ENCODE assay signal across 8 cellular contexts in the genomic region with DNA sequence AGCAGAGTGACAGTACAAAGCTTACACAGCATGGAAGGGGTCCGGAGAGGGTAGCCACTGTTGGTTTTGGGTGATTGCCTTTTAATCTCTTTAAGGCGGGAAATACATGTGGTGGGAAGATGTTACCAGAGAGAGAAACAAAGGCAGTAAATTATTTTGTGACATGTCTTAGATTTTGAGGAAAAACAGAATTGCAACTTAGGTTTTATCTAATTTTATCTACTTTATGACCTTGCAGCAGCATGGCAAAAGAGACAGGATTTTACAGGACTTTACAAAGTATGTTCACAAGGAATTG. TPM values are rescaled to one million over a fixed set of nuclear protein-coding genes. Genes with fewer than 3 reads are reported as not detected.
A peak's percentile ranks its signal among the peaks of the same experiment; 100 is the strongest.
DNase-seq lines count a peak whose midpoint lies in the region; ATAC-seq and TF ChIP-seq lines count a peak whose summit lies in the region.

No MANE protein-coding gene starts in this region.

- H3K27me3 Mint-ChIP-seq in CD4-positive, alpha-beta T cell: no peaks in the 10 kb centered on the region

- no peak for TF ChIP-seq CTCF in CD4-positive, alpha-beta T cell (IDR thresholded peaks at IDR 0.05)
- TF ChIP-seq CTCF in Peyer's patch (IDR thresholded peaks at IDR 0.05) (no peak), ovary (IDR thresholded peaks at IDR 0.05) (no peak)

- CTCF ChIA-PET in CD4-positive, alpha-beta T cell (lab: Charles Lee): interaction anchor here (1.5 kb wide), 2 partner anchors 46 to 59 kb away, joined by 6 to 7 read pairs; no protein-coding TSS in a partner anchor

- WGBS in esophagus, 2 donors: 27 to 42% methylated on average over 2 of the region's 2 CpGs
- 7 to 19% (median 12%) methylated on average over 2 of the region's 2 CpGs for WGBS in ovary, 3 donors

- H3K27me3 ChIP-seq in CD4-positive, alpha-beta T cell (ENCODE audit: control insufficient read depth, insufficient read depth, low read length): no peaks in the 10 kb centered on the region
- H3K27me3 ChIP-seq in Peyer's patch (no peaks in the 10 kb centered on the region), esophagus (ENCODE audit: control insufficient read depth in 1 of 2, insufficient read depth in 2 of 2, low read length in 2 of 2) (no peaks in the 10 kb centered on the region), ovary (no peaks in the 10 kb centered on the region)

- H3K4me1 ChIP-seq in Peyer's patch: peaks cover 0 to 44% (median 19%) of the 10 kb centered on the region in 4 donors
- peaks cover 0 to 6% of the 10 kb centered on the region in 2 donors for H3K4me1 ChIP-seq in esophagus (ENCODE audit: control insufficient read depth in 2 of 2, insufficient read depth in 2 of 2, low read length in 1 of 2)
- peaks cover 18% of the 10 kb centered on the region for H3K4me1 ChIP-seq in ovary (ENCODE audit: insufficient read depth)

- intact Hi-C loops in CD4-positive, alpha-beta T cell (cut with DNase I, micrococcal nuclease): loop anchor here (5.0 to 10.0 kb wide), 3 partner anchors 42 to 205 kb away; no protein-coding TSS in a partner anchor
- intact Hi-C loops in ovary (cut with DNase I): loop anchor here (5.0 to 10.0 kb wide), 4 partner anchors 48 to 138 kb away; a partner anchor contains a TSS

- peak overlapping the region; percentile 96 for H3K27ac Mint-ChIP-seq in CD4-positive, alpha-beta T cell

- peaks cover 64% of the 10 kb centered on the region for H3K4me1 Mint-ChIP-seq in CD4-positive, alpha-beta T cell (ENCODE audit: low read depth)

- H3K36me3 Mint-ChIP-seq in CD4-positive, alpha-beta T cell (ENCODE audit: low read depth): peaks cover 42% of the 10 kb centered on the region

- POLR2A ChIA-PET in CD4-positive, alpha-beta T cell (lab: Charles Lee): interaction anchor here (0.9 to 1.9 kb wide), 10 partner anchors 8 to 103 kb away, joined by 3 to 12 read pairs (median 6); a partner anchor contains a TSS

- H3K27ac ChIP-seq in CD4-positive, alpha-beta T cell (ENCODE audit: low read depth, low read length): peak overlapping the region; percentile 79
- H3K27ac ChIP-seq in Peyer's patch (peak overlapping the region; percentile 68 to 93 (median 86)), esophagus (ENCODE audit: low read depth in 2 of 2, low read length in 1 of 2) (peak overlapping the region; percentile 79 to 93), ovary (peak overlapping the region; percentile 83 to 92)

- H3K4me3 ChIP-seq in Peyer's patch (peak overlapping the region; percentile 5 to 56 (median 44)), esophagus (ENCODE audit: low read depth in 1 of 2, low read length in 2 of 2) (peak overlapping the region; percentile 25 to 32), ovary (peak overlapping the region; percentile 46)

- peak overlapping the region; percentile 93 for H3K4me3 Mint-ChIP-seq in CD4-positive, alpha-beta T cell

- ATAC-seq in CD4-positive, alpha-beta T cell (ENCODE audit: poor library complexity): no peak
- ATAC-seq in HG03280 (IDR thresholded peaks at IDR 0.05; ENCODE audit: unreplicated experiment): no peak
- no peak for ATAC-seq in HG03342 (IDR thresholded peaks at IDR 0.05; ENCODE audit: unreplicated experiment)
- ATAC-seq in GM21737 (IDR thresholded peaks at IDR 0.05; ENCODE audit: unreplicated experiment): no peak

- no peak for TF ChIP-seq EP300 in ovary (IDR thresholded peaks at IDR 0.05)

- H3K36me3 ChIP-seq in Peyer's patch (no peaks in the 10 kb centered on the region), esophagus (ENCODE audit: control insufficient read depth in 2 of 2, insufficient read depth in 2 of 2, low read length in 1 of 2) (no peaks in the 10 kb centered on the region), ovary (no peaks in the 10 kb centered on the region)

- no peak for TF ChIP-seq POLR2A in Peyer's patch (IDR thresholded peaks at IDR 0.05)
- no peak for TF ChIP-seq POLR2A in ovary (IDR thresholded peaks at IDR 0.05)

- H3K9me3 Mint-ChIP-seq in CD4-positive, alpha-beta T cell: no peaks in the 10 kb centered on the region

- no peaks in the 10 kb centered on the region for H3K9me3 ChIP-seq in CD4-positive, alpha-beta T cell (ENCODE audit: control insufficient read depth, low read length)
- H3K9me3 ChIP-seq in Peyer's patch: no peaks in the 10 kb centered on the region
- no peaks in the 10 kb centered on the region for H3K9me3 ChIP-seq in esophagus (ENCODE audit: control insufficient read depth in 2 of 2, insufficient read depth in 1 of 2, low read depth in 1 of 2, low read length in 1 of 2)
- H3K9me3 ChIP-seq in ovary: no peaks in the 10 kb centered on the region

- DNase-seq in CD4-positive, alpha-beta T cell: no peak
- no peak for DNase-seq in Peyer's patch
- no peak for DNase-seq in ovary
- no peak for DNase-seq in NCI-H146 treated with DMSO at 0.1 percent for 48 hours (lab: John Stamatoyannopoulos, UW; ENCODE audit: unreplicated experiment)

RNA-seq across cellular contexts. Expression of a gene that starts 1.9 kb away (rescaled TPM):
- 100 to 1,000 TPM; 364 to 383 TPM for total RNA-seq in CD4-positive, alpha-beta T cell
- total RNA-seq in Peyer's patch (10 to 100 TPM; 15.6 to 98.2 (median 46.0) TPM), ovary (1,000 to 10,000 TPM in 1 of 7 donors, 100 to 1,000 TPM in 6; 207 to 1,149 (median 546) TPM)
- polyA plus RNA-seq in esophagus (100 to 1,000 TPM in 1 of 2 donors, 10 to 100 TPM in 1; 72.3 to 165 TPM), ovary (100 to 1,000 TPM; 306 to 616 TPM)

RNA-seq across cellular contexts. Expression of a gene that starts 4.3 kb away (rescaled TPM):
- 100 to 1,000 TPM; 286 to 306 TPM for total RNA-seq in CD4-positive, alpha-beta T cell
- total RNA-seq in Peyer's patch (100 to 1,000 TPM in 2 of 4 donors, 10 to 100 TPM in 2; 45.9 to 141 (median 89.6) TPM), ovary (100 to 1,000 TPM; 317 to 760 (median 496) TPM)
- polyA plus RNA-seq in esophagus (100 to 1,000 TPM in 1 of 2 donors, 10 to 100 TPM in 1; 48.2 to 112 TPM), ovary (100 to 1,000 TPM; 211 to 748 TPM)

RNA-seq across cellular contexts. Expression of a gene that starts 10.2 kb away (rescaled TPM):
- total RNA-seq in CD4-positive, alpha-beta T cell: not detected
- total RNA-seq in Peyer's patch (not detected), ovary (not detected)
- polyA plus RNA-seq in esophagus (not detected), ovary (not detected)

RNA-seq across cellular contexts. Expression of a gene that starts 11.2 kb away (rescaled TPM):
- 10 to 100 TPM; 15.9 to 20.1 TPM for total RNA-seq in CD4-positive, alpha-beta T cell
- total RNA-seq in Peyer's patch: 100 to 1,000 TPM in 1 of 4 donors, 10 to 100 TPM in 3; 30.6 to 200 (median 84.7) TPM
- polyA plus RNA-seq in esophagus: 100 to 1,000 TPM; 243 to 450 TPM
- 1,000 to 10,000 TPM in 2 of 7 donors, 100 to 1,000 TPM in 5; 150 to 1,394 (median 665) TPM for total RNA-seq in ovary
- 1,000 to 10,000 TPM in 1 of 2 donors, 100 to 1,000 TPM in 1; 506 to 1,096 TPM for polyA plus RNA-seq in ovary

RNA-seq across cellular contexts. Expression of a gene that starts 20.6 kb away (rescaled TPM):
- 100 to 1,000 TPM; 670 to 671 TPM for total RNA-seq in CD4-positive, alpha-beta T cell
- total RNA-seq in Peyer's patch (100 to 1,000 TPM in 3 of 4 donors, 10 to 100 TPM in 1; 94.2 to 385 (median 317) TPM), ovary (10 to 100 TPM in 4 of 7 donors, 1 to 10 TPM in 3; 3.3 to 21.3 (median 10.6) TPM)
- polyA plus RNA-seq in esophagus (10 to 100 TPM; 10.3 to 38.9 TPM), ovary (1 to 10 TPM in 1 of 2 donors, under 1 TPM in 1; 0.25 to 6.1 TPM)
